1 cellular context compared by ENCODE assay signal in genomic region chr5:79640571-79641055, GRCh38.
TF ChIP-seq lines count a peak whose summit lies in the region.

No MANE protein-coding gene starts in this region.

TF ChIP-seq in HepG2, 621 proteins besides CTCF, POLR2A, EP300 and RAD21 (continued from another document):
- no peak for TF ChIP-seq ZNF232 (CRISPR knock-in tag; IDR thresholded peaks at IDR 0.05; ENCODE audit: borderline replicate concordance)
- TF ChIP-seq ZNF503 (CRISPR knock-in tag; IDR thresholded peaks at IDR 0.05) = no peak
- no peak for TF ChIP-seq ZNF781 (CRISPR knock-in tag; IDR thresholded peaks at IDR 0.05; ENCODE audit: borderline replicate concordance, not compliant biosample characterization)
- TF ChIP-seq ZIK1 (CRISPR knock-in tag; IDR thresholded peaks at IDR 0.05; ENCODE audit: borderline replicate concordance, low read depth) = no peak
- TF ChIP-seq SMAD1 (CRISPR knock-in tag; IDR thresholded peaks at IDR 0.05; ENCODE audit: borderline replicate concordance, low read depth) = no peak
- TF ChIP-seq ZBTB20 (CRISPR knock-in tag; IDR thresholded peaks at IDR 0.05; ENCODE audit: borderline replicate concordance, low read depth) = no peak
- TF ChIP-seq GFI1 (CRISPR knock-in tag; IDR thresholded peaks at IDR 0.05; ENCODE audit: borderline replicate concordance) = no peak
- peak; percentile 24 to 67; a peak in 2 of 4 replicates for TF ChIP-seq MAFK (conservative IDR thresholded peaks at IDR 0.05 in 1 of 2, IDR thresholded peaks at IDR 0.05 in 1 of 2; ENCODE audit: low read length in 2 of 2)
- TF ChIP-seq PRDM10 (CRISPR knock-in tag; IDR thresholded peaks at IDR 0.05; ENCODE audit: low read depth) = no peak
- TF ChIP-seq NR3C1 (CRISPR knock-in tag; IDR thresholded peaks at IDR 0.05) = no peak
- no peak for TF ChIP-seq CENPX (CRISPR knock-in tag; IDR thresholded peaks at IDR 0.05)
- TF ChIP-seq PRMT3 (CRISPR knock-in tag; IDR thresholded peaks at IDR 0.05; ENCODE audit: borderline replicate concordance, low read depth) = no peak
- no peak for TF ChIP-seq NKX3-1 (CRISPR knock-in tag; IDR thresholded peaks at IDR 0.05)
TF ChIP-seq in HepG2: peak in this region for 2.
